Comparison of ENCODE assay signal across 8 cellular contexts in the genomic region with DNA sequence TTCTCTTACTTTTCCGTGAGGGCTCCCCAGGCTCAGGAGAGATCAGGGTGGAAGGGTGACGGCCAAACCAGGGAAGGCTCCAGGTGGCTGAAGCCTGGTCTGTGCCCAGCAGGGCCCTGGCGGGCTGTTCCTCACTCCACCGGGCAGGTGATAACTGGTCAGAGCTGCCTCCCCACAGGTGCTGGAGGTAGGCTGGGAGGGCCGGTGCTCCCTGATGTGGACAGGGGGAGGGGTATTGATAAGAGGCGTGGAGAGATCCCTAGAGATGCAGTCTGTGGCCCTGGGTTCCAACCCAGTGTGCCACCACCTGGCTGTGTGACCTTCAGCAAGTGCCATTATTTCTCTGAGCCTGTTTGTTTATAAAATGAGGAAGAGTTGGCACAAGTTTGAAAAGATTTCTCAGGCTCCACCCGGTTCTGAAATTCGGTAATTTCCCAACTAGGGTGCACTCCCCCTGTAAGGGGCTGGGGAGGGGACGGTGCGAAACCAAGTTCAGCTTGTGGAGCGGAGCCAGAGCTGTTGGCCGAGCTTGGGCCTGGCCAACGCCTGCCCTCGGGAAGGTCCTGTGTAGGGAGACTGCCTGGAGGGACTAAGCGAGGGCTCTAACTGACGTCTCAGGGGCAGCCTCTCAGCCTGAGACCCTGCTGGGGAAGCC. TPM values are rescaled to one million over a fixed set of nuclear protein-coding genes. Genes with fewer than 3 reads are reported as not detected.
A peak's percentile ranks its signal among the peaks of the same experiment; 100 is the strongest.
DNase-seq lines count a peak whose midpoint lies in the region; ATAC-seq and TF ChIP-seq lines count a peak whose summit lies in the region.

No MANE protein-coding gene starts in this region.

- CTCF ChIA-PET in CD8-positive, alpha-beta memory T cell (lab: Charles Lee) = interaction anchor here (1.7 to 3.0 kb wide), 4 partner anchors 12 to 25 kb away, joined by 5 to 33 read pairs (median 12); a partner anchor contains a TSS

- H3K36me3 ChIP-seq in CD8-positive, alpha-beta memory T cell (ENCODE audit: insufficient read depth, low read length) = no peaks in the 10 kb centered on the region
- H3K36me3 ChIP-seq in adipocyte (ENCODE audit: control insufficient read depth, insufficient read depth, low read length, severe bottlenecking) (no peaks in the 10 kb centered on the region), iPS-20b (ENCODE audit: insufficient read depth, low read depth, low read length) (peaks cover 5% of the 10 kb centered on the region; the same call in 1 of the 2 replicates)

- H3K27ac Mint-ChIP-seq in CD8-positive, alpha-beta memory T cell = peak overlapping the region; percentile 85 to 100 (median 89)
- peak overlapping the region; percentile 99 for H3K27ac Mint-ChIP-seq in stimulated activated naive B cell treated with anti-CD40 and anti-IgM and Interleukin-4, amounts not matched to agents 10 μg/mL and 1 μg/mL and 100 μg/mL, for 72 hours

- H3K4me1 ChIP-seq in CD8-positive, alpha-beta memory T cell (ENCODE audit: insufficient read depth, low read length) = peaks cover 27% of the 10 kb centered on the region
- peaks cover 28% of the 10 kb centered on the region for H3K4me1 ChIP-seq in adipocyte (ENCODE audit: control insufficient read depth, insufficient read depth, low read length)
- peaks cover 11% of the 10 kb centered on the region for H3K4me1 ChIP-seq in iPS-20b (ENCODE audit: insufficient read depth, low read length)

- POLR2A ChIA-PET in CD8-positive, alpha-beta memory T cell (lab: Charles Lee) = interaction anchor here (0.9 to 1.9 kb wide), 7 partner anchors 9 to 27 kb away, joined by 4 to 20 read pairs (median 4); a partner anchor contains a TSS

- H3K4me3 ChIP-seq in CD8-positive, alpha-beta memory T cell (ENCODE audit: low read length) = peak overlapping the region; percentile 84
- H3K4me3 ChIP-seq in HL-60 (replicated peaks; ENCODE audit: insufficient read depth, low read length) (peak overlapping the region; percentile 51), adipocyte (ENCODE audit: low read length) (peak overlapping the region; percentile 81), iPS-20b (ENCODE audit: low read length) (peak overlapping the region; percentile 74)

- TF ChIP-seq CTCF in HL-60 (IDR thresholded peaks at IDR 0.05; ENCODE audit: insufficient read depth, low read length) = no peak

- H3K27me3 ChIP-seq in CD8-positive, alpha-beta memory T cell (ENCODE audit: insufficient read depth, low read length, poor library complexity, severe bottlenecking) = no peaks in the 10 kb centered on the region
- H3K27me3 ChIP-seq in HL-60 (ENCODE audit: insufficient read depth, poor library complexity, severe bottlenecking) (peaks cover 8% of the 10 kb centered on the region), adipocyte (replicated peaks; ENCODE audit: control insufficient read depth, insufficient read depth, low read length) (no peaks in the 10 kb centered on the region), iPS-20b (ENCODE audit: insufficient read depth, low read length) (peaks cover 52% of the 10 kb centered on the region)

- peaks cover 24 to 39% (median 28%) of the 10 kb centered on the region in 3 donors for H3K4me1 Mint-ChIP-seq in CD8-positive, alpha-beta memory T cell
- H3K4me1 Mint-ChIP-seq in stimulated activated naive B cell treated with anti-CD40 and anti-IgM and Interleukin-4, amounts not matched to agents 10 μg/mL and 1 μg/mL and 100 μg/mL, for 72 hours = peaks cover 59 to 80% of the 10 kb centered on the region in 2 donors

- H3K27ac ChIP-seq in CD8-positive, alpha-beta memory T cell (ENCODE audit: low read depth, low read length) = peak overlapping the region; percentile 81
- peak overlapping the region; percentile 49 for H3K27ac ChIP-seq in HL-60 (replicated peaks)
- no peak overlapping the region for H3K27ac ChIP-seq in iPS-20b (ENCODE audit: low read length)

- DNase-seq in CD8-positive, alpha-beta memory T cell = no peak
- DNase-seq in HL-60 (ENCODE audit: low read depth in 1 of 2, low spot score in 1 of 2) (no peak), adipocyte (ENCODE audit: low read depth) (no peak)
- peak; percentile 65 for DNase-seq in stimulated activated naive B cell treated with anti-CD40 and anti-IgM and Interleukin-4, amounts not matched to agents 10 μg/mL and 1 μg/mL and 100 μg/mL, for 72 hours

- no peaks in the 10 kb centered on the region for H3K9me3 ChIP-seq in CD8-positive, alpha-beta memory T cell (ENCODE audit: low read length)
- H3K9me3 ChIP-seq in adipocyte (ENCODE audit: control insufficient read depth, low read length) = no peaks in the 10 kb centered on the region
- no peaks in the 10 kb centered on the region for H3K9me3 ChIP-seq in iPS-20b (ENCODE audit: insufficient read depth, low read depth, low read length)

- peak overlapping the region; percentile 79 to 99 (median 94) for H3K4me3 Mint-ChIP-seq in CD8-positive, alpha-beta memory T cell
- peak overlapping the region; percentile 93 to 98 for H3K4me3 Mint-ChIP-seq in stimulated activated naive B cell treated with anti-CD40 and anti-IgM and Interleukin-4, amounts not matched to agents 10 μg/mL and 1 μg/mL and 100 μg/mL, for 72 hours

- H3K36me3 Mint-ChIP-seq in CD8-positive, alpha-beta memory T cell = peaks cover 0 to 3% (median 0%) of the 10 kb centered on the region in 3 donors
- peaks cover 24 to 35% of the 10 kb centered on the region in 2 donors for H3K36me3 Mint-ChIP-seq in stimulated activated naive B cell treated with anti-CD40 and anti-IgM and Interleukin-4, amounts not matched to agents 10 μg/mL and 1 μg/mL and 100 μg/mL, for 72 hours

- H3K9ac ChIP-seq in adipocyte (ENCODE audit: low read length) (peak overlapping the region; percentile 85), iPS-20b (ENCODE audit: low read depth, low read length) (peak overlapping the region; percentile 59; the same call in 1 of the 2 replicates)

- ATAC-seq in stimulated activated naive B cell treated with anti-CD40 and anti-IgM and Interleukin-4, amounts not matched to agents 10 μg/mL and 1 μg/mL and 100 μg/mL, for 72 hours (replicated peaks) = no peak
- ATAC-seq in GM21447 (IDR thresholded peaks at IDR 0.05; ENCODE audit: unreplicated experiment) (no peak), GM18498 (IDR thresholded peaks at IDR 0.05; ENCODE audit: unreplicated experiment) (no peak), GM21717 (IDR thresholded peaks at IDR 0.05; ENCODE audit: unreplicated experiment) (no peak)

- no peaks in the 10 kb centered on the region for H3K9me3 Mint-ChIP-seq in CD8-positive, alpha-beta memory T cell
- no peaks in the 10 kb centered on the region for H3K9me3 Mint-ChIP-seq in stimulated activated naive B cell treated with anti-CD40 and anti-IgM and Interleukin-4, amounts not matched to agents 10 μg/mL and 1 μg/mL and 100 μg/mL, for 72 hours

- H3K27me3 Mint-ChIP-seq in CD8-positive, alpha-beta memory T cell = peaks cover 0 to 2% of the 10 kb centered on the region in 2 donors
- H3K27me3 Mint-ChIP-seq in stimulated activated naive B cell treated with anti-CD40 and anti-IgM and Interleukin-4, amounts not matched to agents 10 μg/mL and 1 μg/mL and 100 μg/mL, for 72 hours = no peaks in the 10 kb centered on the region

RNA-seq across cellular contexts. Expression of a gene that starts 1.0 kb away (rescaled TPM):
- 10 to 100 TPM; 20.4 to 23.4 TPM for total RNA-seq in CD8-positive, alpha-beta memory T cell
- 0.84 TPM for polyA plus RNA-seq in CD8-positive, alpha-beta memory T cell

RNA-seq across cellular contexts. Expression of a gene that starts 19.5 kb away (rescaled TPM):
- total RNA-seq in CD8-positive, alpha-beta memory T cell = 10 to 100 TPM; 49.7 to 56.2 TPM
- polyA plus RNA-seq in CD8-positive, alpha-beta memory T cell = 25.5 TPM

RNA-seq across cellular contexts. Expression of a gene that starts 29.3 kb away (rescaled TPM):
- total RNA-seq in CD8-positive, alpha-beta memory T cell = not detected
- polyA plus RNA-seq in CD8-positive, alpha-beta memory T cell = not detected

RNA-seq across cellular contexts. Expression of a gene that starts 43.5 kb away (rescaled TPM):
- 1 to 10 TPM; 7.3 to 8.4 TPM for total RNA-seq in CD8-positive, alpha-beta memory T cell
- 1.4 TPM for polyA plus RNA-seq in CD8-positive, alpha-beta memory T cell
